In genomic region chr2:96131152-96131817, GRCh38 we compare ENCODE assay signal across 25 cellular contexts. TPM values are rescaled to one million over a fixed set of nuclear protein-coding genes. Genes with fewer than 3 reads are reported as not detected.
DNase-seq lines count a peak whose midpoint lies in the region; ATAC-seq and TF ChIP-seq lines count a peak whose summit lies in the region.
"Had no signal": no experiment of that assay in that cellular context is flagged by ENCODE, and none has a peak within 500 bp of the region (broad histone marks: within the 10 kb centered on the region; RNA-seq: fewer than 3 reads in every experiment).

No MANE protein-coding gene starts in this region.

- no peaks in the 10 kb centered on the region for H3K23me2 ChIP-seq in H9 (ENCODE audit: insufficient read length, low read depth, low read length, poor library complexity, severe bottlenecking)

- no peaks in the 10 kb centered on the region for H3K36me3 ChIP-seq in tibial nerve
- H3K36me3 ChIP-seq: HAP-1, stomach had no signal

- no peak for TF ChIP-seq POLR2A in tibial nerve (IDR thresholded peaks at IDR 0.05)

- H2BK12ac ChIP-seq in H9 (ENCODE audit: insufficient read length, low read depth, low read length): no peak overlapping the region

- no peaks in the 10 kb centered on the region for H4K20me1 ChIP-seq in H9 (ENCODE audit: control insufficient read depth, insufficient read depth, insufficient read length)

- no peak overlapping the region for H3K18ac ChIP-seq in H9 (ENCODE audit: insufficient read length, low read depth, low read length)

- no peak overlapping the region for H3K23ac ChIP-seq in H9 (ENCODE audit: insufficient read length, low read depth, low read length)

- no peak overlapping the region for H4K5ac ChIP-seq in H9 (ENCODE audit: insufficient read length, low read depth, low read length)

- H3K4me1 Mint-ChIP-seq in activated CD4-positive, alpha-beta T cell treated with anti-CD3 and anti-CD28 coated beads for 36 hours: peaks cover 18% of the 10 kb centered on the region
- no peaks in the 10 kb centered on the region for H3K4me1 Mint-ChIP-seq in H9
- peaks cover 17 to 24% of the 10 kb centered on the region in 2 donors for H3K4me1 Mint-ChIP-seq in natural killer cell treated with Interleukin-12 subunit alpha and Interleukin-12 subunit beta and Interleukin-15 and Interleukin-18, amount 100 ng/mL, for 72 hours (ENCODE audit: low read depth in 2 of 2)

- no peak overlapping the region for H3K4me2 ChIP-seq in H9 (ENCODE audit: insufficient read depth, insufficient read length, low read length)
- H3K4me2 ChIP-seq: smooth muscle cell had no signal

- H3K9ac ChIP-seq in H9 (ENCODE audit: extremely low read depth, insufficient read length, low read length): no peak overlapping the region

- no peak overlapping the region for H2BK20ac ChIP-seq in H9 (ENCODE audit: low read depth, low read length, poor library complexity, severe bottlenecking)

- peak overlapping the region; percentile 5 for H3K4me3 Mint-ChIP-seq in activated CD4-positive, alpha-beta T cell treated with anti-CD3 and anti-CD28 coated beads for 36 hours
- H3K4me3 Mint-ChIP-seq in H9: no peak overlapping the region
- no peak overlapping the region for H3K4me3 Mint-ChIP-seq in natural killer cell treated with Interleukin-12 subunit alpha and Interleukin-12 subunit beta and Interleukin-15 and Interleukin-18, amount 100 ng/mL, for 72 hours
- H3K4me3 Mint-ChIP-seq: nephron had no signal

- no CpG with 5 or more reads among the region's 10 CpGs for WGBS in H9 (ENCODE audit: extremely low coverage, insufficient read length, low lambda C conversion rate)
- WGBS in tibial nerve, 2 donors: 76% methylated on average over 10 of the region's 10 CpGs

- H3K27me3 ChIP-seq in H9 (ENCODE audit: insufficient read depth, low read length): no peaks in the 10 kb centered on the region
- no peaks in the 10 kb centered on the region for H3K27me3 ChIP-seq in tibial nerve

- no peak for TF ChIP-seq EP300 in tibial nerve (IDR thresholded peaks at IDR 0.05)

- no peak overlapping the region for H3K27ac ChIP-seq in H9 (ENCODE audit: insufficient read length, low read depth, low read length)
- H3K27ac ChIP-seq in tibial nerve: no peak overlapping the region
- H3K27ac ChIP-seq: psoas muscle, stomach had no signal

- no peak overlapping the region for H2BK120ac ChIP-seq in H9 (ENCODE audit: low read depth, low read length, poor library complexity, severe bottlenecking)

- no peak overlapping the region for H4K91ac ChIP-seq in H9 (ENCODE audit: insufficient read length, low read depth, low read length)

- H3K9me3 ChIP-seq in H9 (ENCODE audit: control insufficient read depth, low read depth, low read length) (no peaks in the 10 kb centered on the region), tibial nerve (no peaks in the 10 kb centered on the region)
- H3K9me3 ChIP-seq: HAP-1, psoas muscle, stomach had no signal

- ATAC-seq in activated CD4-positive, alpha-beta T cell treated with anti-CD3 and anti-CD28 coated beads for 36 hours: peak; percentile 86
- peak in 1 of 2 donors; percentile 59 for ATAC-seq in natural killer cell treated with Interleukin-12 subunit alpha and Interleukin-12 subunit beta and Interleukin-15 and Interleukin-18, amount 100 ng/mL, for 72 hours
- ATAC-seq in GM21619 (IDR thresholded peaks at IDR 0.05; ENCODE audit: unreplicated experiment): no peak

- no peaks in the 10 kb centered on the region for H3K9me3 Mint-ChIP-seq in activated CD4-positive, alpha-beta T cell treated with anti-CD3 and anti-CD28 coated beads for 36 hours (ENCODE audit: low read depth)
- no peaks in the 10 kb centered on the region for H3K9me3 Mint-ChIP-seq in H9
- H3K9me3 Mint-ChIP-seq in natural killer cell treated with Interleukin-12 subunit alpha and Interleukin-12 subunit beta and Interleukin-15 and Interleukin-18, amount 100 ng/mL, for 72 hours: no peaks in the 10 kb centered on the region
- H3K9me3 Mint-ChIP-seq: nephron had no signal

- no peak overlapping the region for H3T11ph ChIP-seq in H9 (ENCODE audit: low read length)

- peak overlapping the region; percentile 46; the same call in 1 of the 2 replicates for H3K14ac ChIP-seq in H9 (ENCODE audit: insufficient read depth, low read length)

- H3K4ac ChIP-seq in H9 (ENCODE audit: low read depth, low read length): no peak overlapping the region

- no peak overlapping the region for H2BK15ac ChIP-seq in H9 (ENCODE audit: low read depth, low read length)

- intact Hi-C loops in activated CD4-positive, alpha-beta T cell treated with anti-CD3 and anti-CD28 coated beads for 36 hours (cut with DNase I, micrococcal nuclease): no loop called here

- no peak overlapping the region for H3K56ac ChIP-seq in H9 (ENCODE audit: insufficient read length, low read depth, low read length)

- peaks cover 14% of the 10 kb centered on the region for H3K36me3 Mint-ChIP-seq in activated CD4-positive, alpha-beta T cell treated with anti-CD3 and anti-CD28 coated beads for 36 hours (ENCODE audit: low read depth)
- no peaks in the 10 kb centered on the region for H3K36me3 Mint-ChIP-seq in H9 (ENCODE audit: insufficient read depth in 1 of 3, low read depth in 3 of 3)
- no peaks in the 10 kb centered on the region for H3K36me3 Mint-ChIP-seq in natural killer cell treated with Interleukin-12 subunit alpha and Interleukin-12 subunit beta and Interleukin-15 and Interleukin-18, amount 100 ng/mL, for 72 hours

- no peak overlapping the region for H4K8ac ChIP-seq in H9 (replicated peaks; ENCODE audit: insufficient read length, low read depth, low read length)

- no peaks in the 10 kb centered on the region for H3K79me2 ChIP-seq in H9 (ENCODE audit: insufficient read depth, low read length)

- CTCF ChIA-PET in activated CD4-positive, alpha-beta T cell treated with anti-CD3 and anti-CD28 coated beads for 36 hours (lab: Charles Lee): interaction anchor here (1.6 to 5.0 kb wide), 5 partner anchors 8 to 139 kb away, joined by 5 to 40 read pairs (median 13); partner anchors contain the start of genes ADRA2B and ASTL

- H2BK5ac ChIP-seq in H9 (ENCODE audit: insufficient read length, low read length): no peak overlapping the region

- H3K4me3 ChIP-seq in tibial nerve: no peak overlapping the region
- H3K4me3 ChIP-seq: HAP-1, psoas muscle, smooth muscle cell, stomach had no signal

- peak overlapping the region; percentile 91 for H3K27ac Mint-ChIP-seq in activated CD4-positive, alpha-beta T cell treated with anti-CD3 and anti-CD28 coated beads for 36 hours
- peak overlapping the region in 1 of 3 experiments; percentile 68; a peak in 1 of 7 replicates for H3K27ac Mint-ChIP-seq in H9
- peak overlapping the region; percentile 53 to 66 for H3K27ac Mint-ChIP-seq in natural killer cell treated with Interleukin-12 subunit alpha and Interleukin-12 subunit beta and Interleukin-15 and Interleukin-18, amount 100 ng/mL, for 72 hours
- H3K27ac Mint-ChIP-seq: nephron had no signal

- H3K79me1 ChIP-seq in H9 (ENCODE audit: insufficient read depth, low read depth, low read length, poor library complexity, severe bottlenecking): no peaks in the 10 kb centered on the region

- no peak overlapping the region for H2AK5ac ChIP-seq in H9 (ENCODE audit: insufficient read length, low read length)

- H3K4me1 ChIP-seq in H9 (ENCODE audit: insufficient read depth, low read length) (no peaks in the 10 kb centered on the region), tibial nerve (no peaks in the 10 kb centered on the region)
- H3K4me1 ChIP-seq: HAP-1, psoas muscle, stomach had no signal

- no peaks in the 10 kb centered on the region for H3K27me3 Mint-ChIP-seq in activated CD4-positive, alpha-beta T cell treated with anti-CD3 and anti-CD28 coated beads for 36 hours
- peaks cover 22% of the 10 kb centered on the region for H3K27me3 Mint-ChIP-seq in H9 (ENCODE audit: low read depth)
- no peaks in the 10 kb centered on the region for H3K27me3 Mint-ChIP-seq in natural killer cell treated with Interleukin-12 subunit alpha and Interleukin-12 subunit beta and Interleukin-15 and Interleukin-18, amount 100 ng/mL, for 72 hours

- H2AFZ ChIP-seq in H9 (ENCODE audit: low read length): no peak overlapping the region

- POLR2A ChIA-PET in activated CD4-positive, alpha-beta T cell treated with anti-CD3 and anti-CD28 coated beads for 36 hours (lab: Charles Lee): interaction anchor here (0.6 to 1.0 kb wide), 2 partner anchors 27 to 136 kb away, joined by 3 read pairs; no protein-coding TSS in a partner anchor

- TF ChIP-seq CTCF in H9 (conservative IDR thresholded peaks at IDR 0.05): no peak
- no peak for TF ChIP-seq CTCF in tibial nerve (IDR thresholded peaks at IDR 0.05)

- DNase-seq in activated CD4-positive, alpha-beta T cell treated with anti-CD3 and anti-CD28 coated beads for 36 hours: peak; percentile 76
- DNase-seq in activated CD4-positive, alpha-beta T cell treated with anti-CD3 and anti-CD28 coated beads, Interleukin-2, amount 50 U/mL, for 1 hour: no peak
- no peak for DNase-seq in H9
- peak; percentile 66 to 69 for DNase-seq in activated T-cell treated with anti-CD3 and anti-CD28 coated beads, Interleukin-2, amount 50 U/mL, for 48 hours
- DNase-seq in natural killer cell treated with Interleukin-12 subunit alpha and Interleukin-12 subunit beta and Interleukin-15 and Interleukin-18, amount 100 ng/mL, for 72 hours (ENCODE audit: low spot score): no peak
- DNase-seq in tibial nerve (ENCODE audit: low spot score in 2 of 2): no peak
- DNase-seq in kidney tubule cell (ENCODE audit: low spot score): no peak
- DNase-seq: central memory CD4-positive, alpha-beta T cell; hypothalamus; Kasumi-1; mesenchymal stem cell; NCI-H1105; NCI-H2171; NCI-H748 treated with DMSO at 0.1 percent for 48 hours; psoas muscle; stomach had no signal

RNA-seq across cellular contexts. Expression of gene ASTL, which starts 7.0 kb away (rescaled TPM):
- total RNA-seq in activated CD4-positive, alpha-beta T cell treated with anti-CD3 and anti-CD28 coated beads for 36 hours: 1 to 10 TPM; 2.5 to 2.8 TPM
- total RNA-seq in H9 (2021) (0.72 and 0.81 TPM in 2 replicates), tibial nerve (under 1 TPM in 1 of 4 donors, not detected in 3; 0.60 TPM)
- under 1 TPM in 1 of 2 donors, not detected in 1; 0.92 TPM for total RNA-seq in natural killer cell treated with Interleukin-12 subunit alpha and Interleukin-12 subunit beta and Interleukin-15 and Interleukin-18, amount 100 ng/mL, for 72 hours
- total RNA-seq: A172, fibroblast of villous mesenchyme, kidney epithelial cell, psoas muscle, RPMI7951, stomach, ureter had no signal

RNA-seq across cellular contexts. Expression of gene DUSP2, which starts 14.0 kb away (rescaled TPM):
- total RNA-seq in activated CD4-positive, alpha-beta T cell treated with anti-CD3 and anti-CD28 coated beads for 36 hours: 100 to 1,000 TPM; 248 to 407 TPM
- total RNA-seq in H9 (2021) (13.5 and 14.9 TPM in 2 replicates), tibial nerve (10 to 100 TPM; 14.0 to 21.1 (median 15.6) TPM)
- 10 to 100 TPM; 30.9 to 52.0 TPM for total RNA-seq in natural killer cell treated with Interleukin-12 subunit alpha and Interleukin-12 subunit beta and Interleukin-15 and Interleukin-18, amount 100 ng/mL, for 72 hours

RNA-seq across cellular contexts. Expression of gene ADRA2B, which starts 14.9 kb away (rescaled TPM):
- under 1 TPM; 0.30 to 0.54 TPM for total RNA-seq in activated CD4-positive, alpha-beta T cell treated with anti-CD3 and anti-CD28 coated beads for 36 hours
- total RNA-seq in H9 (2021) (2.7 TPM in 2 replicates), tibial nerve (1 to 10 TPM; 2.1 to 5.0 (median 4.7) TPM)
- not detected for total RNA-seq in natural killer cell treated with Interleukin-12 subunit alpha and Interleukin-12 subunit beta and Interleukin-15 and Interleukin-18, amount 100 ng/mL, for 72 hours
- total RNA-seq: A172, fibroblast of villous mesenchyme, RPMI7951 had no signal

Comparison
In these comparisons a context has a peak if more than half of its experiments do, and no peak if none do; other contexts are left out.
1. DNase-seq: peak in activated CD4-positive, alpha-beta T cell treated with anti-CD3 and anti-CD28 coated beads for 36 hours (single experiment) and activated T-cell treated with anti-CD3 and anti-CD28 coated beads, Interleukin-2, amount 50 U/mL, for 48 hours (2 of 2); none in activated CD4-positive, alpha-beta T cell treated with anti-CD3 and anti-CD28 coated beads, Interleukin-2, amount 50 U/mL, for 1 hour (single experiment), H9 (single experiment), natural killer cell treated with Interleukin-12 subunit alpha and Interleukin-12 subunit beta and Interleukin-15 and Interleukin-18, amount 100 ng/mL, for 72 hours (single experiment), tibial nerve (0 of 2) and kidney tubule cell (single experiment).
2. RNA of gene DUSP2, which starts 14.0 kb away (total RNA-seq): 248 to 407 TPM in activated CD4-positive, alpha-beta T cell treated with anti-CD3 and anti-CD28 coated beads for 36 hours; 30.9 to 52.0 TPM in natural killer cell treated with Interleukin-12 subunit alpha and Interleukin-12 subunit beta and Interleukin-15 and Interleukin-18, amount 100 ng/mL, for 72 hours, 14.0 to 21.1 TPM in tibial nerve and 13.5 to 14.9 TPM in H9; every median in the first group is over 4 times any median in the second.